Comparison of ENCODE assay signal across 8 cellular contexts in the genomic region with DNA sequence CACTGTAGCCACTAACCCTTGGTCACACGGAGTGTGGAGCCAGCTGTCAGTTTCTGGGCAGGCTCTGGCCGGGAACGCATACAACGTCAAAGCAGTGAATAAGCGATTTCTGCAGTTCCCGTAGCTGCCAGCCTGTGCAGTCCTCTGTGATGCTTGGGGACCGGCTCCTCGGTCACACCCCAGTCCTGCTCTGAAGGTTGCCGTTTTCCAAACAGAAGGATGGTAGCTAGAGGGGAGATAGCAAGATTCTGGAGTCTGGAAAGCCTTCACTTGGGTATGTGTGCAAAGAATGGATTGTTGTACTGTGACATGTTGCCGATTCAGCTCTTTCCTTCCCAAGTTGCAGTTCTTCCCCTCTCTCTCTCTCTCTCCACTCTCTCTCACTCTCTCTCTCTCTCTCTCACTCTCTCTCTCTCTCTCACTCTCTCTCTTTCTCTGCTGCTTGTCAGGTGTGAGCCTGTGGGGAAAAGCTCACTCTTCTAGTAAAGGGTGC. TPM values are rescaled to one million over a fixed set of nuclear protein-coding genes. Genes with fewer than 3 reads are reported as not detected.
DNase-seq lines count a peak whose midpoint lies in the region; ATAC-seq and TF ChIP-seq lines count a peak whose summit lies in the region.

No MANE protein-coding gene starts in this region.

- H3K9me3 Mint-ChIP-seq in CD8-positive, alpha-beta memory T cell, result peaks cover 0 to 4% (median 2%) of the 10 kb centered on the region in 5 donors
- H3K9me3 Mint-ChIP-seq in mesothelial cell of epicardium, result no peaks in the 10 kb centered on the region

- CTCF ChIA-PET in CD8-positive, alpha-beta memory T cell (lab: Charles Lee), result interaction anchor here (0.8 to 7.3 kb wide), 9 partner anchors 9 to 349 kb away, joined by 3 to 91 read pairs (median 5); no protein-coding TSS in a partner anchor

- H3K14ac ChIP-seq in neuronal stem cell (ENCODE audit: low read length), result no peak overlapping the region

- peak overlapping the region; percentile 83 to 93 (median 89) for H3K4me3 Mint-ChIP-seq in CD8-positive, alpha-beta memory T cell
- peak overlapping the region; percentile 34 for H3K4me3 Mint-ChIP-seq in mesothelial cell of epicardium

- ATAC-seq in GM19468 (IDR thresholded peaks at IDR 0.05; ENCODE audit: extremely low read depth, unreplicated experiment), result peak; percentile 22
- ATAC-seq in HG03571 (IDR thresholded peaks at IDR 0.05; ENCODE audit: unreplicated experiment), result peak; percentile 28

- H3K27ac Mint-ChIP-seq in CD8-positive, alpha-beta memory T cell, result peak overlapping the region; percentile 91 to 99 (median 98)
- peak overlapping the region; percentile 86 for H3K27ac Mint-ChIP-seq in mesothelial cell of epicardium

- H3K9ac ChIP-seq in duodenal mucosa (ENCODE audit: low read depth in 1 of 2, low read length in 2 of 2), result peak overlapping the region; percentile 67 to 77
- peak overlapping the region in 3 of 5 donors; percentile 8 to 63 (median 16) for H3K9ac ChIP-seq in subcutaneous abdominal adipose tissue (ENCODE audit: low read length in 5 of 5)
- no peak overlapping the region for H3K9ac ChIP-seq in neuronal stem cell (ENCODE audit: low read depth, low read length, poor library complexity)

- no CpG with 5 or more reads among the region's 10 CpGs for WGBS in neuronal stem cell (ENCODE audit: extremely low coverage in 2 of 2, insufficient read length in 2 of 2, insufficient replicate concordance in 1 of 2), 2 donors

- H3K4me2 ChIP-seq in neuronal stem cell (ENCODE audit: insufficient read depth, low read length, poor library complexity, severe bottlenecking), result no peak overlapping the region

- H3K27me3 Mint-ChIP-seq in CD8-positive, alpha-beta memory T cell, result peaks cover 0 to 6% of the 10 kb centered on the region in 2 donors
- H3K27me3 Mint-ChIP-seq in mesothelial cell of epicardium (ENCODE audit: low read depth), result no peaks in the 10 kb centered on the region

- H3K23ac ChIP-seq in neuronal stem cell (ENCODE audit: low read depth, low read length, poor library complexity), result no peak overlapping the region

- no peak overlapping the region for H4K91ac ChIP-seq in neuronal stem cell (ENCODE audit: low read depth, low read length, poor library complexity)

- H3K4me1 ChIP-seq in CD8-positive, alpha-beta memory T cell (ENCODE audit: insufficient read depth, low read length), result peaks cover 92% of the 10 kb centered on the region
- H3K4me1 ChIP-seq in duodenal mucosa (ENCODE audit: control insufficient read depth in 1 of 2, insufficient read depth in 2 of 2, low read length in 2 of 2) (peaks cover 41 to 53% of the 10 kb centered on the region in 2 donors), subcutaneous abdominal adipose tissue (ENCODE audit: control insufficient read depth in 5 of 5, insufficient read depth in 5 of 5, low read length in 5 of 5) (peaks cover 0 to 57% (median 25%) of the 10 kb centered on the region in 5 donors), neuronal stem cell (ENCODE audit: control insufficient read depth in 2 of 2, insufficient read depth in 1 of 2, low read depth in 1 of 2, low read length in 2 of 2) (peaks cover 17 to 26% of the 10 kb centered on the region in 2 donors)

- POLR2A ChIA-PET in CD8-positive, alpha-beta memory T cell (lab: Charles Lee), result interaction anchor here (0.6 to 13.1 kb wide), 8 partner anchors 9 to 46 kb away, joined by 3 to 221 read pairs (median 4); no protein-coding TSS in a partner anchor

- H3K4me1 Mint-ChIP-seq in CD8-positive, alpha-beta memory T cell, result peaks cover 91 to 96% (median 93%) of the 10 kb centered on the region in 3 donors
- peaks cover 38% of the 10 kb centered on the region for H3K4me1 Mint-ChIP-seq in mesothelial cell of epicardium

- H3K9me3 ChIP-seq in CD8-positive, alpha-beta memory T cell (ENCODE audit: low read length), result no peaks in the 10 kb centered on the region
- H3K9me3 ChIP-seq in duodenal mucosa (ENCODE audit: control insufficient read depth in 1 of 2, low read length in 2 of 2) (no peaks in the 10 kb centered on the region), subcutaneous abdominal adipose tissue (ENCODE audit: control insufficient read depth in 5 of 5, low read length in 5 of 5) (no peaks in the 10 kb centered on the region), neuronal stem cell (replicated peaks in 1 of 2; ENCODE audit: control insufficient read depth in 2 of 2, insufficient read depth in 1 of 2, low read depth in 1 of 2, low read length in 2 of 2) (no peaks in the 10 kb centered on the region)

- no peak overlapping the region for H3K18ac ChIP-seq in neuronal stem cell (ENCODE audit: low read length)

- peak overlapping the region; percentile 81 for H3K27ac ChIP-seq in CD8-positive, alpha-beta memory T cell (ENCODE audit: low read depth, low read length)
- H3K27ac ChIP-seq in duodenal mucosa (ENCODE audit: low read depth, low read length), result peak overlapping the region; percentile 20
- no peak overlapping the region for H3K27ac ChIP-seq in subcutaneous abdominal adipose tissue (ENCODE audit: low read depth, low read length)
- H3K27ac ChIP-seq in neuronal stem cell (replicated peaks; ENCODE audit: low read length), result no peak overlapping the region

- no peak for TF ChIP-seq CTCF in mesothelial cell of epicardium (IDR thresholded peaks at IDR 0.05; ENCODE audit: unreplicated experiment)

- H3K36me3 ChIP-seq in CD8-positive, alpha-beta memory T cell (ENCODE audit: insufficient read depth, low read length), result no peaks in the 10 kb centered on the region
- H3K36me3 ChIP-seq in duodenal mucosa (ENCODE audit: control insufficient read depth in 1 of 2, insufficient read depth in 2 of 2, low read length in 2 of 2) (peaks cover 0 to 3% of the 10 kb centered on the region in 2 donors), subcutaneous abdominal adipose tissue (ENCODE audit: control insufficient read depth in 5 of 5, insufficient read depth in 5 of 5, low read length in 5 of 5) (no peaks in the 10 kb centered on the region), neuronal stem cell (replicated peaks in 1 of 2; ENCODE audit: control insufficient read depth in 2 of 2, insufficient read depth in 2 of 2, low read length in 2 of 2) (peaks cover 0 to 10% of the 10 kb centered on the region in 2 donors)

- no peak overlapping the region for H2BK15ac ChIP-seq in neuronal stem cell (ENCODE audit: low read length)

- H2AK5ac ChIP-seq in neuronal stem cell (ENCODE audit: low read depth, low read length), result no peak overlapping the region

- peak; percentile 47 to 79 (median 76) for DNase-seq in CD8-positive, alpha-beta memory T cell
- peak; percentile 46 for DNase-seq in activated CD4-positive, alpha-beta T cell treated with anti-CD3 and anti-CD28 coated beads for 1 hour
- DNase-seq in mesothelial cell of epicardium (ENCODE audit: low spot score in 2 of 2, unreplicated experiment in 2 of 2), result no peak
- no peak for DNase-seq in neuronal stem cell (ENCODE audit: low spot score)

- no peak overlapping the region for H2AFZ ChIP-seq in neuronal stem cell (ENCODE audit: low read length)

- no peak overlapping the region for H2BK12ac ChIP-seq in neuronal stem cell (ENCODE audit: low read length)

- H3K4ac ChIP-seq in neuronal stem cell (ENCODE audit: low read length), result no peak overlapping the region

- H3K27me3 ChIP-seq in CD8-positive, alpha-beta memory T cell (ENCODE audit: insufficient read depth, low read length, poor library complexity, severe bottlenecking), result no peaks in the 10 kb centered on the region
- H3K27me3 ChIP-seq in duodenal mucosa (ENCODE audit: control insufficient read depth in 1 of 2, insufficient read depth in 2 of 2, low read length in 2 of 2) (no peaks in the 10 kb centered on the region), subcutaneous abdominal adipose tissue (ENCODE audit: control insufficient read depth in 5 of 5, insufficient read depth in 4 of 5, low read length in 5 of 5) (no peaks in the 10 kb centered on the region), neuronal stem cell (ENCODE audit: control insufficient read depth in 3 of 3, insufficient read depth in 3 of 3, low read depth in 1 of 3, low read length in 3 of 3) (no peaks in the 10 kb centered on the region)

- no peak overlapping the region for H4K8ac ChIP-seq in neuronal stem cell (ENCODE audit: low read depth, low read length)

- peaks cover 0 to 36% (median 10%) of the 10 kb centered on the region in 3 donors for H3K36me3 Mint-ChIP-seq in CD8-positive, alpha-beta memory T cell
- H3K36me3 Mint-ChIP-seq in mesothelial cell of epicardium, result no peaks in the 10 kb centered on the region

- peaks cover 4% of the 10 kb centered on the region for H3K79me1 ChIP-seq in neuronal stem cell (ENCODE audit: low read depth, low read length)

- H2BK120ac ChIP-seq in neuronal stem cell (ENCODE audit: low read depth, low read length), result no peak overlapping the region

- H2BK5ac ChIP-seq in neuronal stem cell (ENCODE audit: low read length), result no peak overlapping the region

- peak overlapping the region; percentile 48 for H3K4me3 ChIP-seq in CD8-positive, alpha-beta memory T cell (ENCODE audit: low read length)
- H3K4me3 ChIP-seq in duodenal mucosa (ENCODE audit: low read depth in 1 of 2, low read length in 2 of 2), result peak overlapping the region; percentile 74 to 77
- peak overlapping the region; percentile 38 to 73 (median 62) for H3K4me3 ChIP-seq in subcutaneous abdominal adipose tissue (ENCODE audit: low read depth in 1 of 5, low read length in 5 of 5)
- H3K4me3 ChIP-seq in neuronal stem cell (ENCODE audit: low read length in 2 of 2), result peak overlapping the region in 1 of 2 donors; percentile 12

RNA-seq across cellular contexts. Expression of a gene that starts 38.7 kb away (rescaled TPM):
- total RNA-seq in CD8-positive, alpha-beta memory T cell, result not detected
- not detected for polyA plus RNA-seq in CD8-positive, alpha-beta memory T cell
- total RNA-seq in mesothelial cell of epicardium, result not detected in 3 replicates
- polyA plus RNA-seq in neuronal stem cell (2013, experiment 1 of 2), result 0.01 TPM
- polyA plus RNA-seq in neuronal stem cell (2013, experiment 2 of 2), result not detected

Comparison
In these comparisons a context has a peak if more than half of its experiments do, and no peak if none do; other contexts are left out.
1. DNase-seq: peak in CD8-positive, alpha-beta memory T cell (5 of 5) and activated CD4-positive, alpha-beta T cell treated with anti-CD3 and anti-CD28 coated beads for 1 hour (single experiment); none in mesothelial cell of epicardium (0 of 2) and neuronal stem cell (single experiment).
2. H3K27ac ChIP-seq: peak in CD8-positive, alpha-beta memory T cell (single experiment) and duodenal mucosa (single experiment); none in subcutaneous abdominal adipose tissue (single experiment) and neuronal stem cell (single experiment).